In genomic region chr6:169190144-169190584, GRCh38 we compare ENCODE assay signal across 12 cellular contexts.
DNase-seq lines count a peak whose midpoint lies in the region; ATAC-seq and TF ChIP-seq lines count a peak whose summit lies in the region.
"Had no signal": no experiment of that assay in that cellular context is flagged by ENCODE, and none has a peak within 500 bp of the region (broad histone marks: within the 10 kb centered on the region; RNA-seq: fewer than 3 reads in every experiment).

No MANE protein-coding gene starts in this region.

- H3K9me3 ChIP-seq in neuronal stem cell (replicated peaks in 1 of 2; ENCODE audit: control insufficient read depth in 2 of 2, insufficient read depth in 1 of 2, low read depth in 1 of 2, low read length in 2 of 2), result no peaks in the 10 kb centered on the region
- no peaks in the 10 kb centered on the region for H3K9me3 ChIP-seq in vagina

- H2BK15ac ChIP-seq in neuronal stem cell (ENCODE audit: low read length), result no peak overlapping the region

- no peak overlapping the region for H3K9ac ChIP-seq in neuronal stem cell (ENCODE audit: low read depth, low read length, poor library complexity)

- H3K27me3 ChIP-seq in neuronal stem cell (ENCODE audit: control insufficient read depth in 3 of 3, insufficient read depth in 3 of 3, low read depth in 1 of 3, low read length in 3 of 3) (no peaks in the 10 kb centered on the region), vagina (no peaks in the 10 kb centered on the region)

- no peaks in the 10 kb centered on the region for H3K79me1 ChIP-seq in neuronal stem cell (ENCODE audit: low read depth, low read length)

- no peak overlapping the region for H2BK12ac ChIP-seq in neuronal stem cell (ENCODE audit: low read length)

- H3K4ac ChIP-seq in neuronal stem cell (ENCODE audit: low read length), result no peak overlapping the region

- no peak overlapping the region for H4K91ac ChIP-seq in neuronal stem cell (ENCODE audit: low read depth, low read length, poor library complexity)

- TF ChIP-seq CTCF in fibroblast of pulmonary artery (IDR thresholded peaks at IDR 0.05; ENCODE audit: low read length, missing control alignments) (no peak), vagina (IDR thresholded peaks at IDR 0.05) (no peak)

- peaks cover 0 to 14% of the 10 kb centered on the region in 2 donors for H3K4me1 ChIP-seq in neuronal stem cell (ENCODE audit: control insufficient read depth in 2 of 2, insufficient read depth in 1 of 2, low read depth in 1 of 2, low read length in 2 of 2)
- peaks cover 25% of the 10 kb centered on the region for H3K4me1 ChIP-seq in vagina

- peak overlapping the region; percentile 47 for H2AK5ac ChIP-seq in neuronal stem cell (ENCODE audit: low read depth, low read length)

- no peak overlapping the region for H2AFZ ChIP-seq in neuronal stem cell (ENCODE audit: low read length)

- no peak for TF ChIP-seq POLR2A in vagina (IDR thresholded peaks at IDR 0.05)

- ATAC-seq in esophagus mucosa, result no peak
- ATAC-seq in HG02870 (IDR thresholded peaks at IDR 0.05; ENCODE audit: unreplicated experiment), result no peak
- no peak for ATAC-seq in HG03039 (IDR thresholded peaks at IDR 0.05; ENCODE audit: unreplicated experiment)
- ATAC-seq: HCT116, WTC11 had no signal

- H3K27ac ChIP-seq in neuronal stem cell (replicated peaks; ENCODE audit: low read length) (no peak overlapping the region), vagina (peak overlapping the region; percentile 81)
- H3K27ac ChIP-seq: HL-60 had no signal

- peak overlapping the region; percentile 50 for H3K18ac ChIP-seq in neuronal stem cell (ENCODE audit: low read length)

- DNase-seq in RPMI7951 (ENCODE audit: low read depth) (peak; percentile 75), fibroblast of pulmonary artery (ENCODE audit: low read depth) (peak; percentile 98), neuronal stem cell (ENCODE audit: low spot score) (no peak), vagina (ENCODE audit: extremely low spot score in 2 of 2) (peak in 1 of 2 donors; percentile 93)
- DNase-seq: NCI-H1436 treated with DMSO at 0.1 percent for 48 hours, OCI-M1 had no signal

- no peak overlapping the region for H3K4me2 ChIP-seq in neuronal stem cell (ENCODE audit: insufficient read depth, low read length, poor library complexity, severe bottlenecking)

- WGBS in neuronal stem cell (ENCODE audit: extremely low coverage in 2 of 2, insufficient read length in 2 of 2, insufficient replicate concordance in 1 of 2), 2 donors, result no CpG with 5 or more reads among the region's 8 CpGs

- H3K36me3 ChIP-seq in neuronal stem cell (replicated peaks in 1 of 2; ENCODE audit: control insufficient read depth in 2 of 2, insufficient read depth in 2 of 2, low read length in 2 of 2) (no peaks in the 10 kb centered on the region), vagina (no peaks in the 10 kb centered on the region)

- no peak overlapping the region for H2BK120ac ChIP-seq in neuronal stem cell (ENCODE audit: low read depth, low read length)

- no peak overlapping the region for H3K23ac ChIP-seq in neuronal stem cell (ENCODE audit: low read depth, low read length, poor library complexity)

- no peak overlapping the region for H3K4me3 ChIP-seq in fibroblast of pulmonary artery (replicated peaks; ENCODE audit: low read depth, low read length)
- no peak overlapping the region for H3K4me3 ChIP-seq in neuronal stem cell (ENCODE audit: low read length in 2 of 2)
- no peak overlapping the region for H3K4me3 ChIP-seq in vagina

- H2BK5ac ChIP-seq in neuronal stem cell (ENCODE audit: low read length), result no peak overlapping the region

- H4K8ac ChIP-seq in neuronal stem cell (ENCODE audit: low read depth, low read length), result no peak overlapping the region

- no peak overlapping the region for H3K14ac ChIP-seq in neuronal stem cell (ENCODE audit: low read length)

- intact Hi-C loops in vagina (cut with DNase I), result no loop called here
